ENCODE assay signal across 1 cellular context in genomic region chr10:70595566-70596016, GRCh38.
TF ChIP-seq lines count a peak whose summit lies in the region.

No MANE protein-coding gene starts in this region.

TF ChIP-seq in H1, 55 proteins besides CTCF, POLR2A, EP300 and RAD21:
- TF ChIP-seq MAFK (IDR thresholded peaks at IDR 0.05; ENCODE audit: low read depth, low read length), result no peak
- no peak for TF ChIP-seq RBBP5 (IDR thresholded peaks at IDR 0.05; ENCODE audit: borderline replicate concordance, low read depth, low read length)
- no peak for TF ChIP-seq NANOG (IDR thresholded peaks at IDR 0.05; ENCODE audit: insufficient read depth, low read depth, low read length, poor library complexity, severe bottlenecking)
- no peak for TF ChIP-seq CREB1 (IDR thresholded peaks at IDR 0.05)
- TF ChIP-seq, protein P1, sequence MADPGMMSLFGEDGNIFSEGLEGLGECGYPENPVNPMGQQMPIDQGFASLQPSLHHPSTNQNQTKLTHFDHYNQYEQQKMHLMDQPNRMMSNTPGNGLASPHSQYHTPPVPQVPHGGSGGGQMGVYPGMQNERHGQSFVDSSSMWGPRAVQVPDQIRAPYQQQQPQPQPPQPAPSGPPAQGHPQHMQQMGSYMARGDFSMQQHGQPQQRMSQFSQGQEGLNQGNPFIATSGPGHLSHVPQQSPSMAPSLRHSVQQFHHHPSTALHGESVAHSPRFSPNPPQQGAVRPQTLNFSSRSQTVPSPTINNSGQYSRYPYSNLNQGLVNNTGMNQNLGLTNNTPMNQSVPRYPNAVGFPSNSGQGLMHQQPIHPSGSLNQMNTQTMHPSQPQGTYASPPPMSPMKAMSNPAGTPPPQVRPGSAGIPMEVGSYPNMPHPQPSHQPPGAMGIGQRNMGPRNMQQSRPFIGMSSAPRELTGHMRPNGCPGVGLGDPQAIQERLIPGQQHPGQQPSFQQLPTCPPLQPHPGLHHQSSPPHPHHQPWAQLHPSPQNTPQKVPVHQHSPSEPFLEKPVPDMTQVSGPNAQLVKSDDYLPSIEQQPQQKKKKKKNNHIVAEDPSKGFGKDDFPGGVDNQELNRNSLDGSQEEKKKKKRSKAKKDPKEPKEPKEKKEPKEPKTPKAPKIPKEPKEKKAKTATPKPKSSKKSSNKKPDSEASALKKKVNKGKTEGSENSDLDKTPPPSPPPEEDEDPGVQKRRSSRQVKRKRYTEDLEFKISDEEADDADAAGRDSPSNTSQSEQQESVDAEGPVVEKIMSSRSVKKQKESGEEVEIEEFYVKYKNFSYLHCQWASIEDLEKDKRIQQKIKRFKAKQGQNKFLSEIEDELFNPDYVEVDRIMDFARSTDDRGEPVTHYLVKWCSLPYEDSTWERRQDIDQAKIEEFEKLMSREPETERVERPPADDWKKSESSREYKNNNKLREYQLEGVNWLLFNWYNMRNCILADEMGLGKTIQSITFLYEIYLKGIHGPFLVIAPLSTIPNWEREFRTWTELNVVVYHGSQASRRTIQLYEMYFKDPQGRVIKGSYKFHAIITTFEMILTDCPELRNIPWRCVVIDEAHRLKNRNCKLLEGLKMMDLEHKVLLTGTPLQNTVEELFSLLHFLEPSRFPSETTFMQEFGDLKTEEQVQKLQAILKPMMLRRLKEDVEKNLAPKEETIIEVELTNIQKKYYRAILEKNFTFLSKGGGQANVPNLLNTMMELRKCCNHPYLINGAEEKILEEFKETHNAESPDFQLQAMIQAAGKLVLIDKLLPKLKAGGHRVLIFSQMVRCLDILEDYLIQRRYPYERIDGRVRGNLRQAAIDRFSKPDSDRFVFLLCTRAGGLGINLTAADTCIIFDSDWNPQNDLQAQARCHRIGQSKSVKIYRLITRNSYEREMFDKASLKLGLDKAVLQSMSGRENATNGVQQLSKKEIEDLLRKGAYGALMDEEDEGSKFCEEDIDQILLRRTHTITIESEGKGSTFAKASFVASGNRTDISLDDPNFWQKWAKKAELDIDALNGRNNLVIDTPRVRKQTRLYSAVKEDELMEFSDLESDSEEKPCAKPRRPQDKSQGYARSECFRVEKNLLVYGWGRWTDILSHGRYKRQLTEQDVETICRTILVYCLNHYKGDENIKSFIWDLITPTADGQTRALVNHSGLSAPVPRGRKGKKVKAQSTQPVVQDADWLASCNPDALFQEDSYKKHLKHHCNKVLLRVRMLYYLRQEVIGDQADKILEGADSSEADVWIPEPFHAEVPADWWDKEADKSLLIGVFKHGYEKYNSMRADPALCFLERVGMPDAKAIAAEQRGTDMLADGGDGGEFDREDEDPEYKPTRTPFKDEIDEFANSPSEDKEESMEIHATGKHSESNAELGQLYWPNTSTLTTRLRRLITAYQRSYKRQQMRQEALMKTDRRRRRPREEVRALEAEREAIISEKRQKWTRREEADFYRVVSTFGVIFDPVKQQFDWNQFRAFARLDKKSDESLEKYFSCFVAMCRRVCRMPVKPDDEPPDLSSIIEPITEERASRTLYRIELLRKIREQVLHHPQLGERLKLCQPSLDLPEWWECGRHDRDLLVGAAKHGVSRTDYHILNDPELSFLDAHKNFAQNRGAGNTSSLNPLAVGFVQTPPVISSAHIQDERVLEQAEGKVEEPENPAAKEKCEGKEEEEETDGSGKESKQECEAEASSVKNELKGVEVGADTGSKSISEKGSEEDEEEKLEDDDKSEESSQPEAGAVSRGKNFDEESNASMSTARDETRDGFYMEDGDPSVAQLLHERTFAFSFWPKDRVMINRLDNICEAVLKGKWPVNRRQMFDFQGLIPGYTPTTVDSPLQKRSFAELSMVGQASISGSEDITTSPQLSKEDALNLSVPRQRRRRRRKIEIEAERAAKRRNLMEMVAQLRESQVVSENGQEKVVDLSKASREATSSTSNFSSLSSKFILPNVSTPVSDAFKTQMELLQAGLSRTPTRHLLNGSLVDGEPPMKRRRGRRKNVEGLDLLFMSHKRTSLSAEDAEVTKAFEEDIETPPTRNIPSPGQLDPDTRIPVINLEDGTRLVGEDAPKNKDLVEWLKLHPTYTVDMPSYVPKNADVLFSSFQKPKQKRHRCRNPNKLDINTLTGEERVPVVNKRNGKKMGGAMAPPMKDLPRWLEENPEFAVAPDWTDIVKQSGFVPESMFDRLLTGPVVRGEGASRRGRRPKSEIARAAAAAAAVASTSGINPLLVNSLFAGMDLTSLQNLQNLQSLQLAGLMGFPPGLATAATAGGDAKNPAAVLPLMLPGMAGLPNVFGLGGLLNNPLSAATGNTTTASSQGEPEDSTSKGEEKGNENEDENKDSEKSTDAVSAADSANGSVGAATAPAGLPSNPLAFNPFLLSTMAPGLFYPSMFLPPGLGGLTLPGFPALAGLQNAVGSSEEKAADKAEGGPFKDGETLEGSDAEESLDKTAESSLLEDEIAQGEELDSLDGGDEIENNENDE (IDR thresholded peaks at IDR 0.05; ENCODE audit: insufficient replicate concordance, low read length), result no peak
- no peak for TF ChIP-seq TAF7 (optimal IDR thresholded peaks at IDR 0.05; ENCODE audit: borderline replicate concordance, low read depth, low read length)
- no peak for TF ChIP-seq CEBPB (IDR thresholded peaks at IDR 0.05; ENCODE audit: low read depth, low read length)
- TF ChIP-seq, protein P2, sequence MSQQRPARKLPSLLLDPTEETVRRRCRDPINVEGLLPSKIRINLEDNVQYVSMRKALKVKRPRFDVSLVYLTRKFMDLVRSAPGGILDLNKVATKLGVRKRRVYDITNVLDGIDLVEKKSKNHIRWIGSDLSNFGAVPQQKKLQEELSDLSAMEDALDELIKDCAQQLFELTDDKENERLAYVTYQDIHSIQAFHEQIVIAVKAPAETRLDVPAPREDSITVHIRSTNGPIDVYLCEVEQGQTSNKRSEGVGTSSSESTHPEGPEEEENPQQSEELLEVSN (IDR thresholded peaks at IDR 0.05), result no peak
- TF ChIP-seq POU5F1 (IDR thresholded peaks at IDR 0.05; ENCODE audit: low read depth, low read length), result no peak
- TF ChIP-seq, protein P3, sequence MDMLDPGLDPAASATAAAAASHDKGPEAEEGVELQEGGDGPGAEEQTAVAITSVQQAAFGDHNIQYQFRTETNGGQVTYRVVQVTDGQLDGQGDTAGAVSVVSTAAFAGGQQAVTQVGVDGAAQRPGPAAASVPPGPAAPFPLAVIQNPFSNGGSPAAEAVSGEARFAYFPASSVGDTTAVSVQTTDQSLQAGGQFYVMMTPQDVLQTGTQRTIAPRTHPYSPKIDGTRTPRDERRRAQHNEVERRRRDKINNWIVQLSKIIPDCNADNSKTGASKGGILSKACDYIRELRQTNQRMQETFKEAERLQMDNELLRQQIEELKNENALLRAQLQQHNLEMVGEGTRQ (IDR thresholded peaks at IDR 0.05; ENCODE audit: low read length), result no peak
- no peak for TF ChIP-seq SIRT6 (IDR thresholded peaks at IDR 0.05; ENCODE audit: low read length)
- TF ChIP-seq BRCA1 (IDR thresholded peaks at IDR 0.05; ENCODE audit: low read depth, low read length), result no peak
- TF ChIP-seq EGR1 (IDR thresholded peaks at IDR 0.05; ENCODE audit: borderline replicate concordance, low read depth, low read length), result no peak
- TF ChIP-seq TBP (IDR thresholded peaks at IDR 0.05; ENCODE audit: low read depth, low read length), result no peak
- TF ChIP-seq KDM5A (IDR thresholded peaks at IDR 0.05; ENCODE audit: low read length), result no peak
- no peak for TF ChIP-seq SP1 (IDR thresholded peaks at IDR 0.05; ENCODE audit: low read depth, low read length)
- TF ChIP-seq FOSL1 (IDR thresholded peaks at IDR 0.05; ENCODE audit: insufficient read depth, low read depth, low read length), result no peak
- no peak for TF ChIP-seq EZH2 (IDR thresholded peaks at IDR 0.05; ENCODE audit: low read depth, low read length, severe bottlenecking)
- TF ChIP-seq BACH1 (IDR thresholded peaks at IDR 0.05; ENCODE audit: low read length), result no peak
